In genomic region chr15:38883987-38884386, GRCh38 we compare ENCODE assay signal across 2 cellular contexts.
TF ChIP-seq lines count a peak whose summit lies in the region.

No MANE protein-coding gene starts in this region.

TF ChIP-seq in A549, 52 proteins besides CTCF, POLR2A, EP300 and RAD21:
- TF ChIP-seq EHMT2 (IDR thresholded peaks at IDR 0.05; ENCODE audit: low read depth): no peak
- TF ChIP-seq REST (IDR thresholded peaks at IDR 0.05): no peak
- no peak for TF ChIP-seq NPAS2 (CRISPR knock-in tag; IDR thresholded peaks at IDR 0.05; ENCODE audit: borderline replicate concordance)
- no peak for TF ChIP-seq TP53 (CRISPR knock-in tag; IDR thresholded peaks at IDR 0.05)
- TF ChIP-seq KDM1A (IDR thresholded peaks at IDR 0.05; ENCODE audit: low read depth): no peak
- no peak for TF ChIP-seq ELK1 (IDR thresholded peaks at IDR 0.05; ENCODE audit: low read depth, low read length)
- no peak for TF ChIP-seq SREBF2 (IDR thresholded peaks at IDR 0.05)
- TF ChIP-seq EHF (CRISPR knock-in tag; IDR thresholded peaks at IDR 0.05): no peak
- no peak for TF ChIP-seq BCL3 (IDR thresholded peaks at IDR 0.05)
- TF ChIP-seq FOXS1 (CRISPR knock-in tag; IDR thresholded peaks at IDR 0.05): no peak
- TF ChIP-seq MAX (IDR thresholded peaks at IDR 0.05): no peak
- TF ChIP-seq ZFP36 (IDR thresholded peaks at IDR 0.05; ENCODE audit: borderline replicate concordance, partially characterized antibody): no peak
- no peak for TF ChIP-seq POLR2AphosphoS2 (conservative IDR thresholded peaks at IDR 0.05; ENCODE audit: low read length)
- TF ChIP-seq GATA3 (IDR thresholded peaks at IDR 0.05; ENCODE audit: borderline replicate concordance): no peak
- TF ChIP-seq CBX8 (IDR thresholded peaks at IDR 0.05): no peak
- TF ChIP-seq RARB (CRISPR knock-in tag; IDR thresholded peaks at IDR 0.05): no peak
- no peak for TF ChIP-seq CBX2 (IDR thresholded peaks at IDR 0.05; ENCODE audit: borderline replicate concordance, low read depth)

TF ChIP-seq in endothelial cell of umbilical vein, 7 proteins besides CTCF, POLR2A, EP300 and RAD21:
- TF ChIP-seq GATA2 (IDR thresholded peaks at IDR 0.05; ENCODE audit: insufficient read depth, insufficient read length, low read depth, low read length): peak; percentile 98
- no peak for TF ChIP-seq EZH2 (IDR thresholded peaks at IDR 0.05; ENCODE audit: borderline replicate concordance, low read depth, low read length, severe bottlenecking)
- TF ChIP-seq MYC (IDR thresholded peaks at IDR 0.05; ENCODE audit: low read depth, low read length): no peak
- TF ChIP-seq JUN (IDR thresholded peaks at IDR 0.05; ENCODE audit: borderline replicate concordance, insufficient read depth, insufficient read length, low read depth): peak; percentile 18
- TF ChIP-seq FOS (IDR thresholded peaks at IDR 0.05; ENCODE audit: borderline replicate concordance, insufficient read depth, low read length): peak; percentile 33
- peak; percentile 57 for TF ChIP-seq POLR2AphosphoS5 (IDR thresholded peaks at IDR 0.05; ENCODE audit: insufficient read depth, low read depth, low read length)
